ENCODE assay signal across 1 cellular context in the genomic region with DNA sequence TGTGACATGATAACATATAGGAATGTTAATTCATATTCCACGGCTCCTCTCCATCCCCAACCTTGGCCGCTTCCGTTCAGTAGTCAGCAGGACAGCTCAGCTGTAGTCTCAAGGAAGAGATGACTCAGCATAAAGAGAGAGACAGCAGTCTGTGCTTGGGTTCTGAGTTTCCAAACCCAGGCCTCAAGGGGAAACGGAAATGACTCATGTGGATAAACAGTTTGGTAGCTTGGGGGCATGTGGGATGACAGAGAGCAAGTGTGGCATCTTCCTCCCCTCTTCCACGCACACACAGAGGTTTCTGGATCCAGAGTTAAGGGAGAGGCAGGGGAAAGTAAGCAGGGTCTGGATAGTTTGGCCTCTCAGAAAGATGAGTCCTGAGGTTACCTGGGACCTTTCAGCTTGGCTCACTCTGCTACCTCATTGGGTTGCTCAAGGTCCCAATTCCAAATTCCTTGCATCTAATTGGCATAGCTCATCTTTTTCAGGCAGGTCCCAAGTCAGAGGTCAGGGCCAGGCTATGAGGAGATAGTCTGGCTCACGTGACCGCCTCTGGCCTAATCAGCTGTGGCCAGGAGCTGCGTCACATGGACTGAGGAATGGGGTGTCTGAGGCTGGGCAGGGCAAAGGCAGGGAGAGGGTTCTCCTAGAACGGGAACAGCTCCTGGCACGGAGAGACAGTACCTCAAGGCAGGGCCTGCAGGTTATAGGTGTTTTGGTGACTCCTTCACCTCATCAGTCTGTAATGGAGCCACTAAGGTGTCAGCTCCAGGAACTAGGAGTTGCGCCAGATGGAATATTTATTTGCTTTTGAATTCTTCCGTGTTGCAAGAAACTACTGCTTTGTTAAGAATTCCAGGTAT.
TF ChIP-seq lines count a peak whose summit lies in the region.

No MANE protein-coding gene starts in this region.

TF ChIP-seq in HEK293, 187 proteins besides CTCF, POLR2A, EP300 and RAD21 (continued from another document and continues in another):
- TF ChIP-seq ZNF670 (tag by site-specific recombination; IDR thresholded peaks at IDR 0.05; ENCODE audit: low read depth) (no peak), ZNF513 (tag by site-specific recombination; IDR thresholded peaks at IDR 0.05) (no peak), ZNF549 (tag by site-specific recombination; IDR thresholded peaks at IDR 0.05) (no peak), ZNF341 (tag by site-specific recombination; IDR thresholded peaks at IDR 0.05; ENCODE audit: low read depth) (no peak), ZBTB20 (tag by site-specific recombination; IDR thresholded peaks at IDR 0.05) (no peak), ZNF223 (tag by site-specific recombination; IDR thresholded peaks at IDR 0.05) (no peak), HOXD13 (CRISPR knock-in tag; IDR thresholded peaks at IDR 0.05; ENCODE audit: borderline replicate concordance) (no peak), GLIS2 (tag by site-specific recombination; IDR thresholded peaks at IDR 0.05) (peak; percentile 31; the same call in 1 of the 2 replicates), ZNF776 (tag by site-specific recombination; IDR thresholded peaks at IDR 0.05; ENCODE audit: borderline replicate concordance) (no peak), ZNF324 (tag by site-specific recombination; IDR thresholded peaks at IDR 0.05) (peak; percentile 91), BCL11B (tag by site-specific recombination; IDR thresholded peaks at IDR 0.05; ENCODE audit: low read depth) (no peak), HOXC10 (CRISPR knock-in tag; IDR thresholded peaks at IDR 0.05) (no peak), ZBTB21 (tag by site-specific recombination; IDR thresholded peaks at IDR 0.05) (peak; percentile 79), OSR2 (tag by site-specific recombination; IDR thresholded peaks at IDR 0.05) (peak; percentile 85), FEZF1 (tag by site-specific recombination; IDR thresholded peaks at IDR 0.05) (no peak), ZNF501 (tag by site-specific recombination; IDR thresholded peaks at IDR 0.05) (no peak), ZNF426 (tag by site-specific recombination; IDR thresholded peaks at IDR 0.05) (no peak), ZNF521 (tag by site-specific recombination; IDR thresholded peaks at IDR 0.05) (no peak), KLF7 (tag by site-specific recombination; IDR thresholded peaks at IDR 0.05; ENCODE audit: borderline replicate concordance) (no peak), ZNF211 (tag by site-specific recombination; IDR thresholded peaks at IDR 0.05; ENCODE audit: low read depth) (no peak), ZNF561 (tag by site-specific recombination; IDR thresholded peaks at IDR 0.05; ENCODE audit: borderline replicate concordance) (peak; percentile 69; the same call in 1 of the 2 replicates), ZNF16 (tag by site-specific recombination; IDR thresholded peaks at IDR 0.05; ENCODE audit: low read depth) (no peak), ZNF114 (tag by site-specific recombination; IDR thresholded peaks at IDR 0.05) (no peak), MEIS1 (CRISPR knock-in tag; IDR thresholded peaks at IDR 0.05; ENCODE audit: borderline replicate concordance) (no peak), ZNF23 (tag by site-specific recombination; IDR thresholded peaks at IDR 0.05; ENCODE audit: borderline replicate concordance) (no peak), ZNF624 (tag by site-specific recombination; IDR thresholded peaks at IDR 0.05) (no peak), TRIM28 (IDR thresholded peaks at IDR 0.05; ENCODE audit: borderline replicate concordance, low read length) (no peak), ZFHX2 (tag by site-specific recombination; conservative IDR thresholded peaks at IDR 0.05) (peak; percentile 63), ZNF701 (tag by site-specific recombination; IDR thresholded peaks at IDR 0.05) (no peak), ZFP3 (tag by site-specific recombination; IDR thresholded peaks at IDR 0.05; ENCODE audit: low read depth) (no peak), BCL11A (tag by site-specific recombination; IDR thresholded peaks at IDR 0.05; ENCODE audit: low read depth) (no peak), ZNF266 (tag by site-specific recombination; IDR thresholded peaks at IDR 0.05; ENCODE audit: low read depth) (no peak), ZNF394 (tag by site-specific recombination; IDR thresholded peaks at IDR 0.05; ENCODE audit: borderline replicate concordance) (peak; percentile 68; the same call in 1 of the 2 replicates), ZBTB6 (tag by site-specific recombination; IDR thresholded peaks at IDR 0.05) (no peak), ZXDB (tag by site-specific recombination; IDR thresholded peaks at IDR 0.05) (no peak; the same call in 1 of the 2 replicates), ZNF433 (tag by site-specific recombination; IDR thresholded peaks at IDR 0.05; ENCODE audit: low read depth) (no peak), ZNF629 (tag by site-specific recombination; IDR thresholded peaks at IDR 0.05) (peak; percentile 88)
- TF ChIP-seq, protein P1, sequence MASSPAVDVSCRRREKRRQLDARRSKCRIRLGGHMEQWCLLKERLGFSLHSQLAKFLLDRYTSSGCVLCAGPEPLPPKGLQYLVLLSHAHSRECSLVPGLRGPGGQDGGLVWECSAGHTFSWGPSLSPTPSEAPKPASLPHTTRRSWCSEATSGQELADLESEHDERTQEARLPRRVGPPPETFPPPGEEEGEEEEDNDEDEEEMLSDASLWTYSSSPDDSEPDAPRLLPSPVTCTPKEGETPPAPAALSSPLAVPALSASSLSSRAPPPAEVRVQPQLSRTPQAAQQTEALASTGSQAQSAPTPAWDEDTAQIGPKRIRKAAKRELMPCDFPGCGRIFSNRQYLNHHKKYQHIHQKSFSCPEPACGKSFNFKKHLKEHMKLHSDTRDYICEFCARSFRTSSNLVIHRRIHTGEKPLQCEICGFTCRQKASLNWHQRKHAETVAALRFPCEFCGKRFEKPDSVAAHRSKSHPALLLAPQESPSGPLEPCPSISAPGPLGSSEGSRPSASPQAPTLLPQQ (tag by site-specific recombination; IDR thresholded peaks at IDR 0.05): peak; percentile 82
- TF ChIP-seq, protein P2, sequence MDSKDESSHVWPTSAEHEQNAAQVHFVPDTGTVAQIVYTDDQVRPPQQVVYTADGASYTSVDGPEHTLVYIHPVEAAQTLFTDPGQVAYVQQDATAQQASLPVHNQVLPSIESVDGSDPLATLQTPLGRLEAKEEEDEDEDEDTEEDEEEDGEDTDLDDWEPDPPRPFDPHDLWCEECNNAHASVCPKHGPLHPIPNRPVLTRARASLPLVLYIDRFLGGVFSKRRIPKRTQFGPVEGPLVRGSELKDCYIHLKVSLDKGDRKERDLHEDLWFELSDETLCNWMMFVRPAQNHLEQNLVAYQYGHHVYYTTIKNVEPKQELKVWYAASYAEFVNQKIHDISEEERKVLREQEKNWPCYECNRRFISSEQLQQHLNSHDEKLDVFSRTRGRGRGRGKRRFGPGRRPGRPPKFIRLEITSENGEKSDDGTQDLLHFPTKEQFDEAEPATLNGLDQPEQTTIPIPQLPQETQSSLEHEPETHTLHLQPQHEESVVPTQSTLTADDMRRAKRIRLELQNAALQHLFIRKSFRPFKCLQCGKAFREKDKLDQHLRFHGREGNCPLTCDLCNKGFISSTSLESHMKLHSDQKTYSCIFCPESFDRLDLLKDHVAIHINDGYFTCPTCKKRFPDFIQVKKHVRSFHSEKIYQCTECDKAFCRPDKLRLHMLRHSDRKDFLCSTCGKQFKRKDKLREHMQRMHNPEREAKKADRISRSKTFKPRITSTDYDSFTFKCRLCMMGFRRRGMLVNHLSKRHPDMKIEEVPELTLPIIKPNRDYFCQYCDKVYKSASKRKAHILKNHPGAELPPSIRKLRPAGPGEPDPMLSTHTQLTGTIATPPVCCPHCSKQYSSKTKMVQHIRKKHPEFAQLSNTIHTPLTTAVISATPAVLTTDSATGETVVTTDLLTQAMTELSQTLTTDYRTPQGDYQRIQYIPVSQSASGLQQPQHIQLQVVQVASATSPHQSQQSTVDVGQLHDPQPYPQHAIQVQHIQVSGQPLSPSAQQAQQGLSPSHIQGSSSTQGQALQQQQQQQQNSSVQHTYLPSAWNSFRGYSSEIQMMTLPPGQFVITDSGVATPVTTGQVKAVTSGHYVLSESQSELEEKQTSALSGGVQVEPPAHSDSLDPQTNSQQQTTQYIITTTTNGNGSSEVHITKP (tag by site-specific recombination; IDR thresholded peaks at IDR 0.05): peak; percentile 53
- TF ChIP-seq, protein P3, sequence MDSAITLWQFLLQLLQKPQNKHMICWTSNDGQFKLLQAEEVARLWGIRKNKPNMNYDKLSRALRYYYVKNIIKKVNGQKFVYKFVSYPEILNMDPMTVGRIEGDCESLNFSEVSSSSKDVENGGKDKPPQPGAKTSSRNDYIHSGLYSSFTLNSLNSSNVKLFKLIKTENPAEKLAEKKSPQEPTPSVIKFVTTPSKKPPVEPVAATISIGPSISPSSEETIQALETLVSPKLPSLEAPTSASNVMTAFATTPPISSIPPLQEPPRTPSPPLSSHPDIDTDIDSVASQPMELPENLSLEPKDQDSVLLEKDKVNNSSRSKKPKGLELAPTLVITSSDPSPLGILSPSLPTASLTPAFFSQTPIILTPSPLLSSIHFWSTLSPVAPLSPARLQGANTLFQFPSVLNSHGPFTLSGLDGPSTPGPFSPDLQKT (IDR thresholded peaks at IDR 0.05; ENCODE audit: borderline replicate concordance, low read depth, low read length): no peak
- TF ChIP-seq, protein P4, sequence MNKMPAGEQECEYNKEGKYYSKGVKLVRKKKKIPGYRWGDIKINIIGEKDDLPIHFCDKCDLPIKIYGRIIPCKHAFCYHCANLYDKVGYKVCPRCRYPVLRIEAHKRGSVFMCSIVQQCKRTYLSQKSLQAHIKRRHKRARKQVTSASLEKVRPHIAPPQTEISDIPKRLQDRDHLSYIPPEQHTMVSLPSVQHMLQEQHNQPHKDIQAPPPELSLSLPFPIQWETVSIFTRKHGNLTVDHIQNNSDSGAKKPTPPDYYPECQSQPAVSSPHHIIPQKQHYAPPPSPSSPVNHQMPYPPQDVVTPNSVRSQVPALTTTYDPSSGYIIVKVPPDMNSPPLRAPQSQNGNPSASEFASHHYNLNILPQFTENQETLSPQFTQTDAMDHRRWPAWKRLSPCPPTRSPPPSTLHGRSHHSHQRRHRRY (tag by site-specific recombination; IDR thresholded peaks at IDR 0.05): no peak
- TF ChIP-seq, protein P5, sequence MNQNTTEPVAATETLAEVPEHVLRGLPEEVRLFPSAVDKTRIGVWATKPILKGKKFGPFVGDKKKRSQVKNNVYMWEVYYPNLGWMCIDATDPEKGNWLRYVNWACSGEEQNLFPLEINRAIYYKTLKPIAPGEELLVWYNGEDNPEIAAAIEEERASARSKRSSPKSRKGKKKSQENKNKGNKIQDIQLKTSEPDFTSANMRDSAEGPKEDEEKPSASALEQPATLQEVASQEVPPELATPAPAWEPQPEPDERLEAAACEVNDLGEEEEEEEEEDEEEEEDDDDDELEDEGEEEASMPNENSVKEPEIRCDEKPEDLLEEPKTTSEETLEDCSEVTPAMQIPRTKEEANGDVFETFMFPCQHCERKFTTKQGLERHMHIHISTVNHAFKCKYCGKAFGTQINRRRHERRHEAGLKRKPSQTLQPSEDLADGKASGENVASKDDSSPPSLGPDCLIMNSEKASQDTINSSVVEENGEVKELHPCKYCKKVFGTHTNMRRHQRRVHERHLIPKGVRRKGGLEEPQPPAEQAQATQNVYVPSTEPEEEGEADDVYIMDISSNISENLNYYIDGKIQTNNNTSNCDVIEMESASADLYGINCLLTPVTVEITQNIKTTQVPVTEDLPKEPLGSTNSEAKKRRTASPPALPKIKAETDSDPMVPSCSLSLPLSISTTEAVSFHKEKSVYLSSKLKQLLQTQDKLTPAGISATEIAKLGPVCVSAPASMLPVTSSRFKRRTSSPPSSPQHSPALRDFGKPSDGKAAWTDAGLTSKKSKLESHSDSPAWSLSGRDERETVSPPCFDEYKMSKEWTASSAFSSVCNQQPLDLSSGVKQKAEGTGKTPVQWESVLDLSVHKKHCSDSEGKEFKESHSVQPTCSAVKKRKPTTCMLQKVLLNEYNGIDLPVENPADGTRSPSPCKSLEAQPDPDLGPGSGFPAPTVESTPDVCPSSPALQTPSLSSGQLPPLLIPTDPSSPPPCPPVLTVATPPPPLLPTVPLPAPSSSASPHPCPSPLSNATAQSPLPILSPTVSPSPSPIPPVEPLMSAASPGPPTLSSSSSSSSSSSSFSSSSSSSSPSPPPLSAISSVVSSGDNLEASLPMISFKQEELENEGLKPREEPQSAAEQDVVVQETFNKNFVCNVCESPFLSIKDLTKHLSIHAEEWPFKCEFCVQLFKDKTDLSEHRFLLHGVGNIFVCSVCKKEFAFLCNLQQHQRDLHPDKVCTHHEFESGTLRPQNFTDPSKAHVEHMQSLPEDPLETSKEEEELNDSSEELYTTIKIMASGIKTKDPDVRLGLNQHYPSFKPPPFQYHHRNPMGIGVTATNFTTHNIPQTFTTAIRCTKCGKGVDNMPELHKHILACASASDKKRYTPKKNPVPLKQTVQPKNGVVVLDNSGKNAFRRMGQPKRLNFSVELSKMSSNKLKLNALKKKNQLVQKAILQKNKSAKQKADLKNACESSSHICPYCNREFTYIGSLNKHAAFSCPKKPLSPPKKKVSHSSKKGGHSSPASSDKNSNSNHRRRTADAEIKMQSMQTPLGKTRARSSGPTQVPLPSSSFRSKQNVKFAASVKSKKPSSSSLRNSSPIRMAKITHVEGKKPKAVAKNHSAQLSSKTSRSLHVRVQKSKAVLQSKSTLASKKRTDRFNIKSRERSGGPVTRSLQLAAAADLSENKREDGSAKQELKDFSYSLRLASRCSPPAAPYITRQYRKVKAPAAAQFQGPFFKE (tag by site-specific recombination; IDR thresholded peaks at IDR 0.05; ENCODE audit: borderline replicate concordance): no peak
